ENCODE assay signal across 27 cellular contexts in genomic region chr2:20211420-20211819, GRCh38. TPM values are rescaled to one million over a fixed set of nuclear protein-coding genes. Genes with fewer than 3 reads are reported as not detected.
A peak's percentile ranks its signal among the peaks of the same experiment; 100 is the strongest.
DNase-seq lines count a peak whose midpoint lies in the region; ATAC-seq, FAIRE-seq and TF ChIP-seq lines count a peak whose summit lies in the region.
"Had no signal": no experiment of that assay in that cellular context is flagged by ENCODE, and none has a peak within 500 bp of the region (broad histone marks: within the 10 kb centered on the region; RNA-seq: fewer than 3 reads in every experiment).

No MANE protein-coding gene starts in this region.

- H3K27me3 ChIP-seq in K562 (ENCODE audit: control insufficient read depth in 2 of 2, insufficient read depth in 2 of 2, low read length in 2 of 2) = peaks cover 0 to 29% of the 10 kb centered on the region in 2 experiments; a peak in 1 of 5 replicates
- H3K27me3 ChIP-seq in right lobe of liver = no peaks in the 10 kb centered on the region
- H3K27me3 ChIP-seq in spleen (replicated peaks in 1 of 7) = no peaks in the 10 kb centered on the region
- no peaks in the 10 kb centered on the region for H3K27me3 ChIP-seq in PC-3 (ENCODE audit: low read length)
- H3K27me3 ChIP-seq: pancreas, right atrium auricular region, transverse colon had no signal

- BruUV-seq in K562 (replicated peaks; lab: Mats Ljungman, UMichigan) (no TSS peak), PC-3 (replicated peaks; lab: Mats Ljungman, UMichigan) (no TSS peak)

- no peak for FAIRE-seq in K562 (lab: Jason Lieb, UNC)
- FAIRE-seq: bronchial epithelial cell, endometrium, pancreas had no signal

- H3K9ac ChIP-seq in K562 (ENCODE audit: insufficient read depth in 1 of 2, low read depth in 2 of 2, low read length in 2 of 2) = peak overlapping the region in 1 of 2 experiments; percentile 51; a peak in 1 of 4 replicates
- H3K9ac ChIP-seq in PC-3 (ENCODE audit: low read length) = no peak overlapping the region

- H3K4me1 ChIP-seq in K562 (replicated peaks in 1 of 2; ENCODE audit: control insufficient read depth in 2 of 2, insufficient read depth in 2 of 2, low read length in 2 of 2) (peaks cover 16 to 28% of the 10 kb centered on the region in 2 experiments), right lobe of liver (peaks cover 0 to 99% (median 39%) of the 10 kb centered on the region in 4 donors), spleen (peaks cover 2 to 24% (median 12%) of the 10 kb centered on the region in 6 donors), PC-3 (ENCODE audit: insufficient read depth, low read length) (peaks cover 21% of the 10 kb centered on the region)
- H3K4me1 ChIP-seq: right atrium auricular region had no signal

- H3K36me3 ChIP-seq in K562 (ENCODE audit: control insufficient read depth, insufficient read depth, low read length) (no peaks in the 10 kb centered on the region), right lobe of liver (no peaks in the 10 kb centered on the region), spleen (no peaks in the 10 kb centered on the region), PC-3 (ENCODE audit: low read depth, low read length) (peaks cover 13% of the 10 kb centered on the region; the same call in 1 of the 2 replicates)
- H3K36me3 ChIP-seq: pancreas, right atrium auricular region, transverse colon had no signal

- 52% methylated on average over 12 of the region's 12 CpGs for WGBS in K562 (ENCODE audit: insufficient coverage, low coverage, missing lambda C conversion rate)
- 67% methylated on average over 1 of the region's 12 CpGs for WGBS in right lobe of liver (ENCODE audit: insufficient coverage, low coverage, low lambda C conversion rate, missing lambda C conversion rate)
- 86 to 96% (median 89%) methylated on average over 9 to 12 of the region's 12 CpGs for WGBS in spleen, 5 donors

- no peak for DNase-seq in K562 (ENCODE audit: extremely low read depth in 1 of 4, low spot score in 3 of 4)
- peak in 2 of 3 donors; percentile 17 to 48 for DNase-seq in right lobe of liver
- DNase-seq in spleen = no peak
- no peak for DNase-seq in cerebellar cortex (ENCODE audit: low spot score)
- no peak for DNase-seq in HT-29 (ENCODE audit: low spot score)
- no peak for DNase-seq in PC-3
- DNase-seq in NCI-H2227 treated with DMSO at 0.1 percent for 48 hours (lab: John Stamatoyannopoulos, UW) = no peak
- DNase-seq: ACHN; activated CD4-positive, alpha-beta T cell treated with anti-CD3 and anti-CD28 coated beads, Interleukin-2, amount 50 U/mL, for 4 hours; activated CD4-positive, CD25-positive, alpha-beta regulatory T cell; activated naive CD4-positive, alpha-beta T cell treated with anti-CD3 and anti-CD28 coated beads, Interleukin-2, amount 10 ng/mL, durations not matched to agents 7 days and 5 days; amniotic stem cell; Caco-2; DND-41; H7; naive B cell; NCI-H2081; NCI-H345; NCI-H774; T1000; transverse colon had no signal

- peak overlapping the region; percentile 93; the same call in 1 of the 2 replicates for H3K27ac ChIP-seq in C4-2B
- H3K27ac ChIP-seq in K562 (ENCODE audit: extremely low read depth, low read depth, low read length) = no peak overlapping the region
- H3K27ac ChIP-seq in right lobe of liver = peak overlapping the region; percentile 90 to 99 (median 98)
- H3K27ac ChIP-seq in spleen = peak overlapping the region in 5 of 8 donors; percentile 26 to 71 (median 67)
- no peak overlapping the region for H3K27ac ChIP-seq in PC-3 (ENCODE audit: low read length)
- H3K27ac ChIP-seq: coronary artery, pancreas, right atrium auricular region had no signal

- no peaks in the 10 kb centered on the region for H3K9me1 ChIP-seq in K562 (ENCODE audit: control insufficient read depth, insufficient read depth, low read length)

- no peak for TF ChIP-seq CTCF in C4-2B (conservative IDR thresholded peaks at IDR 0.05)
- no peak for TF ChIP-seq CTCF in K562 (IDR thresholded peaks at IDR 0.05 in 2 of 3, conservative IDR thresholded peaks at IDR 0.05 in 1 of 3; ENCODE audit: insufficient read depth in 2 of 3, low read depth in 1 of 3, low read length in 3 of 3)
- no peak for TF ChIP-seq CTCF in right lobe of liver (IDR thresholded peaks at IDR 0.05)
- TF ChIP-seq CTCF in spleen (IDR thresholded peaks at IDR 0.05 in 8 of 11, conservative IDR thresholded peaks at IDR 0.05 in 3 of 11) = no peak
- no peak for TF ChIP-seq CTCF in PC-3 (conservative IDR thresholded peaks at IDR 0.05; ENCODE audit: low read depth, low read length)

- H4K20me1 ChIP-seq in K562 (replicated peaks; ENCODE audit: control insufficient read depth, insufficient read depth, low read length) (no peaks in the 10 kb centered on the region), PC-3 (ENCODE audit: low read length) (peaks cover 63% of the 10 kb centered on the region)

- H3F3A ChIP-seq in PC-3 (ENCODE audit: low read length, unreplicated experiment) = no peaks in the 10 kb centered on the region

- H3K4me2 ChIP-seq in K562 (ENCODE audit: insufficient read depth, low read length) = no peak overlapping the region
- H3K4me2 ChIP-seq in PC-3 (ENCODE audit: low read length) = no peak overlapping the region

- CTCF ChIA-PET in K562 (lab: Yijun Ruan, JAX; ENCODE audit: low intra/inter-chr PET ratio) (no interaction called here), PC-3 (lab: Charles Lee) (no interaction called here)

- H3K79me2 ChIP-seq in K562 (ENCODE audit: control insufficient read depth, insufficient read depth, low read length) (no peaks in the 10 kb centered on the region), PC-3 (ENCODE audit: low read length) (peaks cover 100% of the 10 kb centered on the region)

- H2AFZ ChIP-seq in K562 (ENCODE audit: low read depth, low read length) (no peak overlapping the region), PC-3 (ENCODE audit: low read length) (no peak overlapping the region)

- no peak for TF ChIP-seq RAD21 in K562 (CRISPR knock-in tag; conservative IDR thresholded peaks at IDR 0.05 in 1 of 2, IDR thresholded peaks at IDR 0.05 in 1 of 2)

- no peaks in the 10 kb centered on the region for H3K9me2 ChIP-seq in PC-3 (replicated peaks; ENCODE audit: low read length)

- POLR2A ChIA-PET in K562 (lab: Yijun Ruan, JAX) (interaction anchor here (0.8 to 1.4 kb wide), 2 partner anchors 9 to 13 kb away, joined by 3 to 5 read pairs; no protein-coding TSS in a partner anchor), PC-3 (lab: Charles Lee; ENCODE audit: unreplicated experiment) (interaction anchor here (0.5 kb wide), 1 partner anchor 181 kb away, joined by 6 read pairs; no protein-coding TSS in a partner anchor)

- no peak for TF ChIP-seq EP300 in K562 (IDR thresholded peaks at IDR 0.05; ENCODE audit: low read length)

- intact Hi-C loops in K562 (cut with micrococcal nuclease) = no loop called here
- intact Hi-C loops in right lobe of liver (cut with DNase I) = no loop called here
- intact Hi-C loops in spleen (cut with DNase I; ENCODE audit: low total_unique reads) = no loop called here
- intact Hi-C loops in PC-3 (cut with micrococcal nuclease) = no loop called here

- H3K4me3 ChIP-seq in K562 (no peak overlapping the region), right lobe of liver (no peak overlapping the region), spleen (no peak overlapping the region), PC-3 (ENCODE audit: low read length) (no peak overlapping the region)
- H3K4me3 ChIP-seq: coronary artery, pancreas, right atrium auricular region, transverse colon had no signal

- TF ChIP-seq POLR2A in K562 (conservative IDR thresholded peaks at IDR 0.05) (no peak), right lobe of liver (IDR thresholded peaks at IDR 0.05) (no peak), spleen (IDR thresholded peaks at IDR 0.05) (no peak)

- peak; percentile 4; the same call in 2 of the 3 replicates for ATAC-seq in K562
- ATAC-seq in right lobe of liver = no peak
- ATAC-seq in PC-3 = no peak
- ATAC-seq: pancreas had no signal

- in situ Hi-C loops in K562 (cut with MboI) = no loop called here

- H3K9me3 ChIP-seq in K562 (replicated peaks; ENCODE audit: control insufficient read depth, insufficient read depth, low read depth, low read length) (no peaks in the 10 kb centered on the region), right lobe of liver (no peaks in the 10 kb centered on the region), spleen (no peaks in the 10 kb centered on the region), PC-3 (ENCODE audit: low read length) (no peaks in the 10 kb centered on the region)
- H3K9me3 ChIP-seq: Caco-2, pancreas, right atrium auricular region, transverse colon had no signal

TF ChIP-seq in K562, 482 proteins besides CTCF, POLR2A, EP300 and RAD21 (continues in another document):
- TF ChIP-seq, protein P1, sequence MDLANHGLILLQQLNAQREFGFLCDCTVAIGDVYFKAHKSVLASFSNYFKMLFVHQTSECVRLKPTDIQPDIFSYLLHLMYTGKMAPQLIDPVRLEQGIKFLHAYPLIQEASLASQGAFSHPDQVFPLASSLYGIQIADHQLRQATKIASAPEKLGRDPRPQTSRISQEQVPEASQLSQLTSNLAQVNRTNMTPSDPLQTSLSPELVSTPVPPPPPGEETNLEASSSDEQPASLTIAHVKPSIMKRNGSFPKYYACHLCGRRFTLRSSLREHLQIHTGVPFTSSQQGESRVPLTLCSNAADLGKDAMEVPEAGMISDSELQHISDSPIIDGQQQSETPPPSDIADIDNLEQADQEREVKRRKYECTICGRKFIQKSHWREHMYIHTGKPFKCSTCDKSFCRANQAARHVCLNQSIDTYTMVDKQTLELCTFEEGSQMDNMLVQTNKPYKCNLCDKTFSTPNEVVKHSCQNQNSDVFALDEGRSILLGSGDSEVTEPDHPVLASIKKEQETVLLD (IDR thresholded peaks at IDR 0.05) = no peak

RNA-seq across cellular contexts. Expression of gene SDC1, which starts 13.5 kb away (rescaled TPM):
- total RNA-seq in K562 (2011; cell fraction: chromatin; rRNA removed; ENCODE audit: low replicate concordance) = 0.28 and 0.90 TPM in 2 replicates
- 0.39 and 1.3 TPM in 2 replicates for total RNA-seq in K562 (2011; cell fraction: nucleolus; rRNA removed)
- 0.37 and 0.46 TPM in 2 replicates for total RNA-seq in K562 (2011; cell fraction: nucleoplasm; rRNA removed)
- total RNA-seq in K562 (2014; rRNA removed) (1.5 and 1.7 TPM in 2 replicates), K562 (2014; rRNA removed; fragmentation: Illumina TruSeq; extraction: Trizol) (0.35 and 0.40 TPM in 2 replicates), K562 (2015; rRNA removed; fragmentation: Illumina TruSeq; extraction: Trizol) (1.4 and 1.6 TPM in 2 replicates), K562 (2021) (2.7 TPM in 2 replicates), right lobe of liver (100 to 1,000 TPM; 260 to 452 (median 415) TPM), spleen (10 to 100 TPM in 6 of 7 donors, 1 to 10 TPM in 1; 6.0 to 43.8 (median 21.7) TPM), PC-3 (2014; rRNA removed) (358 and 362 TPM in 2 replicates)
- polyA plus RNA-seq in K562 (2011; rRNA removed) (0.39 and 2.7 TPM in 2 replicates), K562 (2014; fragmentation: Illumina TruSeq; extraction: Trizol) (0.49 and 1.2 TPM in 2 replicates), K562 (2014; fragmentation: Nextera tagmentation; extraction: Ambion mirVana) (under 1 TPM; 0.06 to 0.14 TPM), K562 (2014; rRNA removed) (1.1 and 1.8 TPM in 2 replicates), spleen (1 to 10 TPM in 1 of 3 donors, under 1 TPM in 2; 0.54 to 3.5 (median 0.85) TPM)
- 2.3 and 2.9 TPM in 2 replicates for polyA plus RNA-seq in K562 (2011; cell fraction: cytosol; rRNA removed)
- polyA plus RNA-seq in K562 (2011; cell fraction: nucleus; rRNA removed) = 0.34 and 2.7 TPM in 2 replicates
- 0.86 and 0.90 TPM in 2 replicates for polyA plus RNA-seq in K562 (2012)
- polyA minus RNA-seq in K562 (2011; rRNA and poly(A)+ RNA removed) = 0.39 and 1.3 TPM in 2 replicates
- 0.57 and 3.1 TPM in 2 replicates for polyA minus RNA-seq in K562 (2011; cell fraction: cytosol; rRNA and poly(A)+ RNA removed)
- 0.13 and 0.56 TPM in 2 replicates for polyA minus RNA-seq in K562 (2011; cell fraction: nucleus; rRNA and poly(A)+ RNA removed)
- total RNA-seq in HT-29 (2014; rRNA removed; shearing (Covaris generic)) = 304 and 307 TPM in 2 replicates

Comparison
In these comparisons a context has a peak if more than half of its experiments do, and no peak if none do; other contexts are left out.
1. H3K27ac ChIP-seq: peak in C4-2B (single experiment), right lobe of liver (3 of 3) and spleen (5 of 8); none in K562 (single experiment) and PC-3 (single experiment).
2. DNase-seq: peak in right lobe of liver (2 of 3); none in K562 (0 of 4), spleen (single experiment), cerebellar cortex (single experiment), HT-29 (single experiment), PC-3 (single experiment) and NCI-H2227 treated with DMSO at 0.1 percent for 48 hours (single experiment).